ENCODE assay signal across 8 cellular contexts in genomic region chr14:58638231-58639205, GRCh38. TPM values are rescaled to one million over a fixed set of nuclear protein-coding genes. Genes with fewer than 3 reads are reported as not detected.
DNase-seq lines count a peak whose midpoint lies in the region; ATAC-seq and TF ChIP-seq lines count a peak whose summit lies in the region.

No MANE protein-coding gene starts in this region.

- peak; percentile 33 for ATAC-seq in HG02588 (IDR thresholded peaks at IDR 0.05; ENCODE audit: unreplicated experiment)

- no peaks in the 10 kb centered on the region for H3K9me3 ChIP-seq in NT2/D1 (ENCODE audit: insufficient read depth, low read length)
- H3K9me3 ChIP-seq in iPS-20b (ENCODE audit: insufficient read depth, low read depth, low read length): no peaks in the 10 kb centered on the region
- no peaks in the 10 kb centered on the region for H3K9me3 ChIP-seq in skeletal muscle satellite cell (replicated peaks; ENCODE audit: low read length)

- no peak overlapping the region for H3K27ac ChIP-seq in iPS-20b (ENCODE audit: low read length)

- peak overlapping the region; percentile 68 for H3K4me3 ChIP-seq in NT2/D1 (ENCODE audit: insufficient read length, low read depth)
- peak overlapping the region; percentile 77 for H3K4me3 ChIP-seq in astrocyte of the cerebellum (ENCODE audit: low read depth, low read length)
- H3K4me3 ChIP-seq in iPS-20b (ENCODE audit: low read length): peak overlapping the region; percentile 70
- H3K4me3 ChIP-seq in skeletal muscle satellite cell (ENCODE audit: low read length): peak overlapping the region; percentile 90

- DNase-seq in activated CD8-positive, alpha-beta memory T cell treated with anti-CD3 and anti-CD28 coated beads for 24 hours: peak; percentile 69
- no peak for DNase-seq in activated CD8-positive, alpha-beta memory T cell treated with anti-CD3 and anti-CD28 coated beads, Interleukin-2, amount 50 U/mL, for 4 hours
- DNase-seq in NT2/D1 (ENCODE audit: low read depth, low spot score): no peak
- DNase-seq in astrocyte of the cerebellum (ENCODE audit: low read depth): no peak
- DNase-seq in T-helper 9 cell: no peak

- in situ Hi-C loops in astrocyte of the cerebellum (cut with HindIII; ENCODE audit: low sequenced_read_pairs): no loop called here

- H3K36me3 ChIP-seq in NT2/D1 (ENCODE audit: insufficient read depth, insufficient read length, low read length) (peaks cover 36% of the 10 kb centered on the region), iPS-20b (ENCODE audit: insufficient read depth, low read depth, low read length) (peaks cover 19% of the 10 kb centered on the region), skeletal muscle satellite cell (ENCODE audit: insufficient read depth, low read length) (peaks cover 27% of the 10 kb centered on the region)

- no peaks in the 10 kb centered on the region for H3K4me1 ChIP-seq in NT2/D1 (ENCODE audit: insufficient read depth, insufficient read length)
- H3K4me1 ChIP-seq in iPS-20b (ENCODE audit: insufficient read depth, low read length): peaks cover 29% of the 10 kb centered on the region
- peaks cover 26% of the 10 kb centered on the region for H3K4me1 ChIP-seq in skeletal muscle satellite cell (ENCODE audit: control insufficient read depth, insufficient read depth, low read length)

- H3K9ac ChIP-seq in NT2/D1 (ENCODE audit: insufficient read length, low read depth) (peak overlapping the region; percentile 89), iPS-20b (ENCODE audit: low read depth, low read length) (peak overlapping the region; percentile 52; the same call in 1 of the 2 replicates), skeletal muscle satellite cell (ENCODE audit: low read depth, low read length) (peak overlapping the region; percentile 94)

- peak; percentile 19 for TF ChIP-seq CTCF in astrocyte of the cerebellum (IDR thresholded peaks at IDR 0.05; ENCODE audit: low read depth, low read length, missing control alignments)

- H3K4me2 ChIP-seq in skeletal muscle satellite cell (ENCODE audit: low read length): peak overlapping the region; percentile 96

- H3K27me3 ChIP-seq in NT2/D1 (ENCODE audit: insufficient read depth, insufficient read length) (peaks cover 16% of the 10 kb centered on the region), iPS-20b (ENCODE audit: insufficient read depth, low read length) (peaks cover 52% of the 10 kb centered on the region), skeletal muscle satellite cell (ENCODE audit: control insufficient read depth, insufficient read depth, low read length) (no peaks in the 10 kb centered on the region)

RNA-seq across cellular contexts. Expression of gene DACT1, which starts 0.8 kb away (rescaled TPM):
- total RNA-seq in skeletal muscle satellite cell (2012; rRNA removed): 0.76 and 3.5 TPM in 2 replicates
